Comparison of ENCODE assay signal across 36 cellular contexts in genomic region chrX:19611636-19612376, GRCh38.
DNase-seq lines count a peak whose midpoint lies in the region; ATAC-seq, FAIRE-seq and TF ChIP-seq lines count a peak whose summit lies in the region.
"Had no signal": no experiment of that assay in that cellular context is flagged by ENCODE, and none has a peak within 500 bp of the region (broad histone marks: within the 10 kb centered on the region; RNA-seq: fewer than 3 reads in every experiment).

No MANE protein-coding gene starts in this region.

- H3K36me3 ChIP-seq in OCI-LY3 (replicated peaks; ENCODE audit: low read depth, low read length) = peaks cover 14% of the 10 kb centered on the region
- no peaks in the 10 kb centered on the region for H3K36me3 ChIP-seq in kidney (ENCODE audit: control insufficient read depth in 1 of 2, insufficient read depth in 2 of 2, low read length in 2 of 2)
- H3K36me3 ChIP-seq: sigmoid colon had no signal

- peaks cover 15% of the 10 kb centered on the region for H3K4me1 ChIP-seq in OCI-LY3 (ENCODE audit: low read length)
- no peaks in the 10 kb centered on the region for H3K4me1 ChIP-seq in kidney (ENCODE audit: control insufficient read depth in 1 of 2, insufficient read depth in 1 of 2, low read depth in 1 of 2, low read length in 2 of 2)
- H3K4me1 ChIP-seq: sigmoid colon, SJCRH30 had no signal

- H3K4me2 ChIP-seq in OCI-LY3 (ENCODE audit: low read length) = peak overlapping the region; percentile 63
- H3K4me2 ChIP-seq: KMS-11 had no signal

- TF ChIP-seq POLR2A in lower leg skin (IDR thresholded peaks at IDR 0.05) = no peak

- H3K27me3 Mint-ChIP-seq in memory B cell = no peaks in the 10 kb centered on the region
- H3K27me3 Mint-ChIP-seq: activated CD4-positive, alpha-beta T cell treated with anti-CD3 and anti-CD28 coated beads, Interleukin-2, amount 10 ng/mL, durations not matched to agents 7 days and 5 days; dendritic cell treated with granulocyte-macrophage colony-stimulating factor and Interleukin-4, amounts not matched to agents 40 ng/mL and 50 ng/mL, for 4 days; naive thymus-derived CD8-positive, alpha-beta T cell; type B pancreatic cell had no signal

- no peaks in the 10 kb centered on the region for H3K79me2 ChIP-seq in OCI-LY3 (ENCODE audit: low read length)

- ATAC-seq in memory B cell (ENCODE audit: low read depth) (peak; percentile 26), HG02588 (IDR thresholded peaks at IDR 0.05; ENCODE audit: unreplicated experiment) (no peak)
- ATAC-seq: activated T-cell treated with anti-CD3 and anti-CD28 coated beads, Interleukin-2, amount 50 U/mL, for 4 hours; left ventricle myocardium superior; naive thymus-derived CD8-positive, alpha-beta T cell; WTC11 had no signal

- no peaks in the 10 kb centered on the region for H3K27me3 ChIP-seq in OCI-LY3 (ENCODE audit: low read depth, low read length)
- H3K27me3 ChIP-seq: sigmoid colon, SJCRH30 had no signal

- H3K27ac Mint-ChIP-seq in memory B cell = no peak overlapping the region
- H3K27ac Mint-ChIP-seq: activated CD4-positive, alpha-beta T cell treated with anti-CD3 and anti-CD28 coated beads, Interleukin-2, amount 10 ng/mL, durations not matched to agents 7 days and 5 days; brain; endodermal cell; mesothelial cell of epicardium; type B pancreatic cell; WTC11 had no signal

- H3K9me3 ChIP-seq in OCI-LY3 (ENCODE audit: insufficient read depth, low read length) (no peaks in the 10 kb centered on the region), kidney (ENCODE audit: control insufficient read depth in 1 of 2, low read length in 2 of 2) (peaks cover 0 to 3% of the 10 kb centered on the region in 2 donors)
- H3K9me3 ChIP-seq: sigmoid colon, SJCRH30 had no signal

- no peak overlapping the region for H2AFZ ChIP-seq in OCI-LY3 (ENCODE audit: low read depth, low read length)

- peaks cover 14% of the 10 kb centered on the region for H3K4me1 Mint-ChIP-seq in memory B cell
- H3K4me1 Mint-ChIP-seq: endodermal cell, WTC11 had no signal

- H3K9ac ChIP-seq in OCI-LY3 (ENCODE audit: low read length) = no peak overlapping the region
- no peak overlapping the region for H3K9ac ChIP-seq in kidney (ENCODE audit: low read length in 2 of 2)
- H3K9ac ChIP-seq: KMS-11 had no signal

- H4K20me1 ChIP-seq in OCI-LY3 (ENCODE audit: insufficient read depth, low read length) = no peaks in the 10 kb centered on the region

- FAIRE-seq in GM19239 (lab: Jason Lieb, UNC) (peak; percentile 42), kidney (lab: Jason Lieb, UNC) (no peak)

- intact Hi-C loops in kidney (cut with DNase I) (no loop called here), lower leg skin (cut with DNase I; ENCODE audit: low total_unique reads) (no loop called here)

- TF ChIP-seq CTCF in OCI-LY3 (IDR thresholded peaks at IDR 0.05; ENCODE audit: low read depth, low read length) (no peak), kidney (IDR thresholded peaks at IDR 0.05; ENCODE audit: borderline replicate concordance, extremely low read depth, insufficient read depth) (no peak), lower leg skin (IDR thresholded peaks at IDR 0.05) (no peak)

- H3K27ac ChIP-seq in OCI-LY3 (ENCODE audit: low read length) (peak overlapping the region; percentile 32; the same call in 1 of the 2 replicates), kidney (ENCODE audit: low read depth in 2 of 2, low read length in 2 of 2) (no peak overlapping the region)
- H3K27ac ChIP-seq: HL-60, KMS-11, sigmoid colon, SJCRH30 had no signal

- peaks cover under 1% of the 10 kb centered on the region for H3K36me3 Mint-ChIP-seq in memory B cell
- H3K36me3 Mint-ChIP-seq: brain, type B pancreatic cell, WTC11 had no signal

- DNase-seq in COLO829 (ENCODE audit: low spot score) = peak; percentile 55
- DNase-seq in GM19239 (ENCODE audit: insufficient read length, low spot score) = no peak
- DNase-seq in memory B cell (ENCODE audit: low spot score in 2 of 2) = no peak
- DNase-seq in kidney = no peak
- DNase-seq in NCI-H1092 (lab: John Stamatoyannopoulos, UW) = no peak
- no peak for DNase-seq in lower leg skin (ENCODE audit: low spot score in 2 of 2)
- DNase-seq: activated CD4-positive, alpha-beta T cell treated with anti-CD3 and anti-CD28 coated beads, Interleukin-2, amount 10 ng/mL, durations not matched to agents 7 days and 5 days; activated T-cell treated with anti-CD3 and anti-CD28 coated beads, Interleukin-2, amount 50 U/mL, for 4 hours; amniotic stem cell; COR-L47; DMS79; endodermal cell; GDM1; islet precursor cell; left ventricle myocardium superior; MM.1S; naive thymus-derived CD8-positive, alpha-beta T cell; NCI-H1417; NCI-H2029; NCI-H2227 treated with DMSO at 0.1 percent for 48 hours; NCI-H526 treated with DMSO at 0.1 percent for 48 hours; occipital lobe; sigmoid colon; SJCRH30; stimulated activated CD4-positive, alpha-beta T cell treated with anti-CD3 and anti-CD28 coated beads, Interleukin-12 subunit alpha, Interleukin-12 subunit beta, amount 100 ng/mL, for 4 hours; stimulated activated CD4-positive, alpha-beta T cell treated with anti-CD3 and anti-CD28 coated beads, Interleukin-2, amount 100 ng/mL, for 48 hours; T1000 had no signal

- WGBS in lower leg skin, 2 donors = 87 to 93% methylated on average over 5 to 6 of the region's 6 CpGs

- H3K4me3 ChIP-seq in OCI-LY3 (ENCODE audit: low read length) (no peak overlapping the region), kidney (ENCODE audit: low read length in 2 of 2) (no peak overlapping the region), lower leg skin (ENCODE audit: low read depth, poor library complexity, severe bottlenecking) (no peak overlapping the region)
- H3K4me3 ChIP-seq: sigmoid colon, SJCRH30 had no signal

- no peaks in the 10 kb centered on the region for H3K9me3 Mint-ChIP-seq in memory B cell
- H3K9me3 Mint-ChIP-seq: activated CD4-positive, alpha-beta T cell treated with anti-CD3 and anti-CD28 coated beads, Interleukin-2, amount 10 ng/mL, durations not matched to agents 7 days and 5 days; activated T-cell treated with anti-CD3 and anti-CD28 coated beads, Interleukin-2, amount 50 U/mL, for 4 hours; dendritic cell treated with granulocyte-macrophage colony-stimulating factor and Interleukin-4, amounts not matched to agents 40 ng/mL and 50 ng/mL, for 4 days; naive thymus-derived CD8-positive, alpha-beta T cell had no signal

- no peak overlapping the region for H3K4me3 Mint-ChIP-seq in memory B cell
- H3K4me3 Mint-ChIP-seq: activated CD4-positive, alpha-beta T cell treated with anti-CD3 and anti-CD28 coated beads, Interleukin-2, amount 10 ng/mL, durations not matched to agents 7 days and 5 days; activated T-cell treated with anti-CD3 and anti-CD28 coated beads, Interleukin-2, amount 50 U/mL, for 4 hours; brain; dendritic cell treated with granulocyte-macrophage colony-stimulating factor and Interleukin-4, amounts not matched to agents 40 ng/mL and 50 ng/mL, for 4 days; endodermal cell; mesothelial cell of epicardium; naive thymus-derived CD8-positive, alpha-beta T cell; type B pancreatic cell; WTC11 had no signal
